Comparison of ENCODE assay signal across 7 cellular contexts in the genomic region with DNA sequence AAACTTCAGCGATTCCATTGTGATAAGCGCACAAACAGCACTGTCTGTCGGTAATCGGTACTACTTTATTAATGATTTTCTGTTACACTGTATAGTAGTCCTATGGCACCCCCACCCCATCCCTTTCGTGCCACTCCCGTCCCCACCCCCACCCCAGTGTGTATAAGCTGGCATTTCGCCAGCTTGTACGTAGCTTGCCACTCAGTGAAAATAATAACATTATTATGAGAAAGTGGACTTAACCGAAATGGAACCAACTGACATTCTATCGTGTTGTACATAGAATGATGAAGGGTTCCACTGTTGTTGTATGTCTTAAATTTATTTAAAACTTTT.
DNase-seq lines count a peak whose midpoint lies in the region; ATAC-seq and TF ChIP-seq lines count a peak whose summit lies in the region.

No MANE protein-coding gene starts in this region.

- H3K9me3 ChIP-seq in iPS-18c (ENCODE audit: control insufficient read depth, insufficient read depth, low read length): peaks cover 5% of the 10 kb centered on the region
- H3K9me3 ChIP-seq in stomach smooth muscle (ENCODE audit: control insufficient read depth in 2 of 2, low read length in 2 of 2): no peaks in the 10 kb centered on the region

- peak overlapping the region; percentile 85 for H3K4me3 ChIP-seq in GM06990 (replicated peaks; ENCODE audit: low read depth, low read length)
- peak overlapping the region; percentile 73 for H3K4me3 ChIP-seq in iPS-18c (ENCODE audit: insufficient read depth, low read depth, low read length)
- H3K4me3 ChIP-seq in stomach smooth muscle (ENCODE audit: low read length in 2 of 2): peak overlapping the region; percentile 77 to 83

- H3K27ac ChIP-seq in stomach smooth muscle (ENCODE audit: low read length): peak overlapping the region; percentile 91

- TF ChIP-seq CTCF in GM06990 (IDR thresholded peaks at IDR 0.05; ENCODE audit: insufficient read depth, low read length, poor library complexity, severe bottlenecking): no peak

- H3K36me3 ChIP-seq in GM06990 (ENCODE audit: control insufficient read depth, insufficient read depth, low read length) (no peaks in the 10 kb centered on the region), stomach smooth muscle (ENCODE audit: control insufficient read depth in 2 of 2, insufficient read depth in 2 of 2, low read length in 2 of 2) (peaks cover 0 to 2% of the 10 kb centered on the region in 2 donors)

- peak overlapping the region; percentile 47 to 89 for H3K9ac ChIP-seq in stomach smooth muscle (ENCODE audit: low read length in 2 of 2)

- H3K4me3 Mint-ChIP-seq in activated naive CD8-positive, alpha-beta T cell: peak overlapping the region; percentile 94

- peak; percentile 2 for ATAC-seq in HG03565 (IDR thresholded peaks at IDR 0.05; ENCODE audit: unreplicated experiment)

- H3K27ac Mint-ChIP-seq in activated naive CD8-positive, alpha-beta T cell: peak overlapping the region; percentile 95

- no peaks in the 10 kb centered on the region for H3K9me3 Mint-ChIP-seq in activated naive CD8-positive, alpha-beta T cell (ENCODE audit: low read depth)

- H3K4me1 Mint-ChIP-seq in activated naive CD8-positive, alpha-beta T cell (ENCODE audit: low read depth): peaks cover 38% of the 10 kb centered on the region

- H3K27me3 ChIP-seq in GM06990 (replicated peaks; ENCODE audit: control insufficient read depth, insufficient read depth, low read length) (no peaks in the 10 kb centered on the region), stomach smooth muscle (ENCODE audit: control insufficient read depth in 1 of 2, insufficient read depth in 2 of 2, low read length in 2 of 2) (no peaks in the 10 kb centered on the region)

- H3K36me3 Mint-ChIP-seq in activated naive CD8-positive, alpha-beta T cell: no peaks in the 10 kb centered on the region

- no peak for DNase-seq in GM06990 (ENCODE audit: extremely low read depth, insufficient read length)
- DNase-seq in islet precursor cell: no peak
- DNase-seq in GM19238 (ENCODE audit: insufficient read length, low spot score): no peak

- H3K27me3 Mint-ChIP-seq in activated naive CD8-positive, alpha-beta T cell: no peaks in the 10 kb centered on the region

- peaks cover 8% of the 10 kb centered on the region for H3K4me1 ChIP-seq in stomach smooth muscle (ENCODE audit: control insufficient read depth, insufficient read depth, low read length)
